In genomic region chr17:55416000-55416399, GRCh38 we compare ENCODE assay signal across 27 cellular contexts. TPM values are rescaled to one million over a fixed set of nuclear protein-coding genes. Genes with fewer than 3 reads are reported as not detected.
A peak's percentile ranks its signal among the peaks of the same experiment; 100 is the strongest.
DNase-seq lines count a peak whose midpoint lies in the region; ATAC-seq, FAIRE-seq and TF ChIP-seq lines count a peak whose summit lies in the region.
"Had no signal": no experiment of that assay in that cellular context is flagged by ENCODE, and none has a peak within 500 bp of the region (broad histone marks: within the 10 kb centered on the region; RNA-seq: fewer than 3 reads in every experiment).

No MANE protein-coding gene starts in this region.

- no peak for FAIRE-seq in GM12892 (lab: Jason Lieb, UNC)
- no peak for FAIRE-seq in pancreas (lab: Jason Lieb, UNC)
- FAIRE-seq: colon, kidney had no signal

- no peak for TF ChIP-seq POLR2A in esophagus muscularis mucosa (IDR thresholded peaks at IDR 0.05; ENCODE audit: low read depth)
- TF ChIP-seq POLR2A in thyroid gland (IDR thresholded peaks at IDR 0.05), result no peak
- no peak for TF ChIP-seq POLR2A in GM12892 (IDR thresholded peaks at IDR 0.05; ENCODE audit: low read depth, low read length)

- H3K4me1 ChIP-seq in esophagus muscularis mucosa (peaks cover 33 to 62% (median 57%) of the 10 kb centered on the region in 4 donors), muscle layer of duodenum (ENCODE audit: control insufficient read depth in 1 of 2, insufficient read depth in 2 of 2, low read length in 2 of 2) (peaks cover 0 to 32% of the 10 kb centered on the region in 2 donors), thyroid gland (peaks cover 18 to 39% of the 10 kb centered on the region in 2 donors), pancreas (peaks cover 0 to 7% (median 0%) of the 10 kb centered on the region in 3 donors)

- TF ChIP-seq CTCF in esophagus muscularis mucosa (IDR thresholded peaks at IDR 0.05) (peak in 2 of 3 experiments; percentile 8 to 34), thyroid gland (IDR thresholded peaks at IDR 0.05) (no peak), foreskin fibroblast (IDR thresholded peaks at IDR 0.05; ENCODE audit: low read depth, low read length) (no peak), pancreas (IDR thresholded peaks at IDR 0.05) (no peak)

- H3K4me3 ChIP-seq in esophagus muscularis mucosa (no peak overlapping the region), muscle layer of duodenum (ENCODE audit: low read depth in 1 of 2, low read length in 2 of 2) (no peak overlapping the region), thyroid gland (replicated peaks in 1 of 3) (no peak overlapping the region), foreskin fibroblast (ENCODE audit: low read depth in 1 of 2, low read length in 2 of 2) (no peak overlapping the region), pancreas (no peak overlapping the region)
- H3K4me3 ChIP-seq: mucosa of descending colon had no signal

- H3K9me3 ChIP-seq in esophagus muscularis mucosa, result no peaks in the 10 kb centered on the region
- H3K9me3 ChIP-seq in muscle layer of duodenum (ENCODE audit: control insufficient read depth in 1 of 2, low read length in 2 of 2), result no peaks in the 10 kb centered on the region
- no peaks in the 10 kb centered on the region for H3K9me3 ChIP-seq in thyroid gland
- H3K9me3 ChIP-seq in pancreas, result no peaks in the 10 kb centered on the region
- H3K9me3 ChIP-seq: mucosa of descending colon had no signal

- intact Hi-C loops in Right ventricle myocardium inferior (cut with DNase I), result loop anchor here (5.0 kb wide), 2 partner anchors 66 to 96 kb away; partner anchors contain the start of gene SMIM36
- intact Hi-C loops in cardiac septum (cut with DNase I), result loop anchor here (10.0 kb wide), 1 partner anchor 99 kb away; the partner anchor contains the start of gene SMIM36
- intact Hi-C loops in esophagus muscularis mucosa (cut with DNase I), result loop anchor here (5.0 to 10.0 kb wide), 2 partner anchors 96 to 151 kb away; partner anchors contain the start of genes HLF and SMIM36
- intact Hi-C loops in thyroid gland (cut with DNase I), result no loop called here
- intact Hi-C loops in pancreas (cut with DNase I), result no loop called here

- DNase-seq in Right ventricle myocardium inferior (ENCODE audit: missing footprints) (no peak), cardiac septum (ENCODE audit: low spot score) (no peak), esophagus muscularis mucosa (ENCODE audit: extremely low spot score) (no peak), thyroid gland (no peak), foreskin fibroblast (no peak), GM12892 (ENCODE audit: insufficient read length) (no peak), pancreas (no peak)
- DNase-seq: activated CD4-positive, alpha-beta T cell treated with anti-CD3 and anti-CD28 coated beads for 4 hours; activated CD8-positive, alpha-beta T cell treated with anti-CD3 and anti-CD28 coated beads, Interleukin-2, amount 10 ng/mL, durations not matched to agents 7 days and 5 days; activated naive CD4-positive, alpha-beta T cell treated with anti-CD3 and anti-CD28 coated beads, Interleukin-2, amount 50 U/mL, for 16 hours; amniotic stem cell; DMS79; effector CD4-positive, alpha-beta T cell; GDM1; kidney; mucosa of descending colon; NCI-H1436; NCI-H2081 treated with DMSO at 0.1 percent for 48 hours; NCI-H2227 treated with DMSO at 0.1 percent for 48 hours; NCI-H526 treated with DMSO at 0.1 percent for 48 hours; posterior cingulate gyrus; stimulated activated CD4-positive, alpha-beta T cell treated with anti-CD3 and anti-CD28 coated beads, Interleukin-15, amount 100 ng/mL, for 24 hours had no signal

- ATAC-seq in Right ventricle myocardium inferior, result peak; percentile 51
- no peak for ATAC-seq in pancreas
- ATAC-seq: activated CD8-positive, alpha-beta T cell treated with anti-CD3 and anti-CD28 coated beads, Interleukin-2, amount 10 ng/mL, durations not matched to agents 7 days and 5 days; mucosa of descending colon; Panc1; stimulated activated memory B cell treated with anti-CD40 and anti-IgM and Interleukin-4, amounts not matched to agents 10 μg/mL and 1 μg/mL and 100 μg/mL, for 72 hours had no signal

- TF ChIP-seq EP300 in esophagus muscularis mucosa (IDR thresholded peaks at IDR 0.05), result no peak

- peaks cover 2 to 31% (median 24%) of the 10 kb centered on the region in 4 donors for H3K36me3 ChIP-seq in esophagus muscularis mucosa
- H3K36me3 ChIP-seq in muscle layer of duodenum (ENCODE audit: control insufficient read depth in 1 of 2, insufficient read depth in 2 of 2, low read length in 2 of 2), result peaks cover 12 to 19% of the 10 kb centered on the region in 2 donors
- no peaks in the 10 kb centered on the region for H3K36me3 ChIP-seq in thyroid gland
- no peaks in the 10 kb centered on the region for H3K36me3 ChIP-seq in pancreas

- H3K27ac ChIP-seq in esophagus muscularis mucosa (replicated peaks in 1 of 4) (peak overlapping the region; percentile 45 to 60 (median 52)), muscle layer of duodenum (ENCODE audit: low read length) (peak overlapping the region; percentile 10), thyroid gland (peak overlapping the region; percentile 2 to 74 (median 61)), pancreas (no peak overlapping the region)
- H3K27ac ChIP-seq: 22Rv1 had no signal

- H3K27me3 ChIP-seq in esophagus muscularis mucosa (no peaks in the 10 kb centered on the region), muscle layer of duodenum (ENCODE audit: low read depth, low read length) (no peaks in the 10 kb centered on the region), thyroid gland (no peaks in the 10 kb centered on the region), pancreas (no peaks in the 10 kb centered on the region)

RNA-seq across cellular contexts. Expression of gene MMD, which starts 5.6 kb away (rescaled TPM):
- total RNA-seq in Right ventricle myocardium inferior, result 15.1 TPM
- 12.6 TPM for total RNA-seq in cardiac septum
- 10 to 100 TPM; 28.5 to 43.9 (median 32.4) TPM for total RNA-seq in esophagus muscularis mucosa
- 10 to 100 TPM in 3 of 4 donors, 1 to 10 TPM in 1; 8.9 to 21.9 (median 15.3) TPM for total RNA-seq in thyroid gland
- polyA plus RNA-seq in GM12892 (2012; ENCODE audit: missing spikeins), result 22.7 TPM
- total RNA-seq in pancreas, result 1 to 10 TPM; 1.1 to 7.0 (median 3.3) TPM
- 1 to 10 TPM; 4.4 to 5.1 TPM for polyA plus RNA-seq in pancreas

Comparison
In these comparisons a context has a peak if more than half of its experiments do, and no peak if none do; other contexts are left out.
1. H3K27ac ChIP-seq: peak in esophagus muscularis mucosa (4 of 4), muscle layer of duodenum (single experiment) and thyroid gland (3 of 3); none in pancreas (0 of 4).
2. CTCF ChIP-seq: peak in esophagus muscularis mucosa (2 of 3); none in thyroid gland (0 of 6), foreskin fibroblast (single experiment) and pancreas (0 of 4).
3. intact Hi-C loops: an anchor here in Right ventricle myocardium inferior (5.0 kb wide), cardiac septum (10.0 kb wide) and esophagus muscularis mucosa (5.0 to 10.0 kb wide); none called in thyroid gland and pancreas.